ENCODE assay signal across 34 cellular contexts in genomic region chr7:18916826-18917225, GRCh38.
"Had no signal": no experiment of that assay in that cellular context is flagged by ENCODE, and none has a peak within 500 bp of the region (broad histone marks: within the 10 kb centered on the region; RNA-seq: fewer than 3 reads in every experiment).

No MANE protein-coding gene starts in this region.

- H3K36me3 ChIP-seq: brain microvascular endothelial cell, Peyer's patch, SJSA1 had no signal

- ATAC-seq: activated CD8-positive, alpha-beta T cell treated with anti-CD3 and anti-CD28 coated beads for 36 hours; activated T-cell treated with anti-CD3 and anti-CD28 coated beads, Interleukin-2, amount 50 U/mL, for 72 hours; activated T-helper 17 cell treated with anti-CD3 and anti-CD28 coated beads, Interleukin-2, amount 50 U/mL, for 72 hours; PC-3 had no signal

- H3K27me3 Mint-ChIP-seq: activated CD4-positive, alpha-beta T cell treated with anti-CD3 and anti-CD28 coated beads, Interleukin-2, amount 10 ng/mL, durations not matched to agents 24 days and 14 days; activated CD8-positive, alpha-beta T cell treated with anti-CD3 and anti-CD28 coated beads for 36 hours; activated naive CD8-positive, alpha-beta T cell treated with anti-CD3 and anti-CD28 coated beads for 36 hours; activated T-helper 17 cell treated with anti-CD3 and anti-CD28 coated beads, Interleukin-2, amount 50 U/mL, for 72 hours had no signal

- H3K4me3 ChIP-seq: Peyer's patch, SJSA1 had no signal

- H3K27ac Mint-ChIP-seq: activated CD4-positive, alpha-beta T cell treated with anti-CD3 and anti-CD28 coated beads, Interleukin-2, amount 10 ng/mL, durations not matched to agents 24 days and 14 days; activated CD8-positive, alpha-beta T cell treated with anti-CD3 and anti-CD28 coated beads for 36 hours; activated naive CD8-positive, alpha-beta T cell treated with anti-CD3 and anti-CD28 coated beads for 36 hours; activated T-cell treated with anti-CD3 and anti-CD28 coated beads, Interleukin-2, amount 50 U/mL, for 72 hours; activated T-helper 17 cell treated with anti-CD3 and anti-CD28 coated beads, Interleukin-2, amount 50 U/mL, for 72 hours; T-helper 1 cell treated with Interleukin-12 subunit alpha and Interleukin-12 subunit beta and Interleukin-4 antibody, amounts not matched to agents 30 μg/mL and 1 μg/mL, for 36 hours; T-helper 2 cell treated with Interferon-gamma antibody and Interleukin-4, amounts not matched to agents 5 μg/mL and 100 μg/mL, for 36 hours had no signal

- H3K4me1 Mint-ChIP-seq: activated CD4-positive, alpha-beta T cell treated with anti-CD3 and anti-CD28 coated beads, Interleukin-2, amount 10 ng/mL, durations not matched to agents 24 days and 14 days; activated naive CD8-positive, alpha-beta T cell treated with anti-CD3 and anti-CD28 coated beads for 36 hours; activated T-helper 17 cell treated with anti-CD3 and anti-CD28 coated beads, Interleukin-2, amount 50 U/mL, for 72 hours had no signal

- DNase-seq: activated CD4-positive, alpha-beta T cell treated with anti-CD3 and anti-CD28 coated beads, Interleukin-2, amount 10 ng/mL, durations not matched to agents 24 days and 14 days; activated CD4-positive, alpha-beta T cell treated with anti-CD3 and anti-CD28 coated beads, Interleukin-2, amount 50 U/mL, for 4 hours; activated CD8-positive, alpha-beta T cell treated with anti-CD3 and anti-CD28 coated beads for 36 hours; activated effector memory CD4-positive, alpha-beta T cell treated with anti-CD3 and anti-CD28 coated beads, Interleukin-2, amount 50 U/mL, for 16 hours; activated naive CD4-positive, alpha-beta T cell; activated naive CD4-positive, alpha-beta T cell treated with anti-CD3 and anti-CD28 coated beads, Interleukin-2, amount 50 U/mL, for 16 hours; activated naive CD8-positive, alpha-beta T cell treated with anti-CD3 and anti-CD28 coated beads for 36 hours; activated T-cell treated with anti-CD3 and anti-CD28 coated beads, Interleukin-2, amount 50 U/mL, for 1 hour; activated T-cell treated with anti-CD3 and anti-CD28 coated beads, Interleukin-2, amount 50 U/mL, for 72 hours; amniotic stem cell; aorta; brain microvascular endothelial cell; central memory CD4-positive, alpha-beta T cell; NCI-H1092 treated with DMSO at 0.1 percent for 48 hours; NCI-H1417; NCI-H146; NCI-H187; NCI-H2029 treated with DMSO at 0.1 percent for 48 hours; NCI-H2107; NCI-H2171; NCI-H510A; NCI-H526; NCI-H748 treated with DMSO at 0.1 percent for 48 hours; NK-92 treated with Interleukin-12 subunit alpha and Interleukin-12 subunit beta, amount 100 ng/mL, for 24 hours; PC-3; Peyer's patch; RPMI8226; SHP77 treated with DMSO at 0.1 percent for 48 hours; SK-N-SH had no signal

- FAIRE-seq: TTC549 had no signal

- H3K4me3 Mint-ChIP-seq: activated CD4-positive, alpha-beta T cell treated with anti-CD3 and anti-CD28 coated beads, Interleukin-2, amount 10 ng/mL, durations not matched to agents 24 days and 14 days; activated CD8-positive, alpha-beta T cell treated with anti-CD3 and anti-CD28 coated beads for 36 hours; activated naive CD8-positive, alpha-beta T cell treated with anti-CD3 and anti-CD28 coated beads for 36 hours; activated T-cell treated with anti-CD3 and anti-CD28 coated beads, Interleukin-2, amount 50 U/mL, for 72 hours; activated T-helper 17 cell treated with anti-CD3 and anti-CD28 coated beads, Interleukin-2, amount 50 U/mL, for 72 hours; T-helper 1 cell treated with Interleukin-12 subunit alpha and Interleukin-12 subunit beta and Interleukin-4 antibody, amounts not matched to agents 30 μg/mL and 1 μg/mL, for 36 hours; T-helper 2 cell treated with Interferon-gamma antibody and Interleukin-4, amounts not matched to agents 5 μg/mL and 100 μg/mL, for 36 hours had no signal

- H3K27me3 ChIP-seq: brain microvascular endothelial cell, Peyer's patch, SJSA1 had no signal
